8 cellular contexts compared by ENCODE assay signal in genomic region chr12:117857632-117858274, GRCh38.
DNase-seq lines count a peak whose midpoint lies in the region; ATAC-seq and TF ChIP-seq lines count a peak whose summit lies in the region.

No MANE protein-coding gene starts in this region.

- no peak overlapping the region for H3K27ac Mint-ChIP-seq in type B pancreatic cell

- no peaks in the 10 kb centered on the region for H3K36me3 Mint-ChIP-seq in type B pancreatic cell

- intact Hi-C loops in colonic mucosa (cut with DNase I): no loop called here

- no peak overlapping the region for H3K4me3 ChIP-seq in colonic mucosa

- TF ChIP-seq CTCF in colonic mucosa (IDR thresholded peaks at IDR 0.05) (peak; percentile 49), type B pancreatic cell (conservative IDR thresholded peaks at IDR 0.05) (peak; percentile 72)

- no peak overlapping the region for H3K9ac ChIP-seq in colonic mucosa (ENCODE audit: low read depth in 2 of 2, low read length in 2 of 2)

- no peak overlapping the region for H3K27ac ChIP-seq in colonic mucosa

- H3K27me3 ChIP-seq in colonic mucosa: no peaks in the 10 kb centered on the region

- H3K4me1 ChIP-seq in colonic mucosa: no peaks in the 10 kb centered on the region

- ATAC-seq in GM19324 (IDR thresholded peaks at IDR 0.05; ENCODE audit: low FRiP score, unreplicated experiment): no peak

- H3K27me3 Mint-ChIP-seq in type B pancreatic cell: peaks cover 2% of the 10 kb centered on the region

- no peak overlapping the region for H3K4me3 Mint-ChIP-seq in type B pancreatic cell

- peaks cover 4% of the 10 kb centered on the region for H3K4me1 Mint-ChIP-seq in type B pancreatic cell (ENCODE audit: unreplicated experiment)

- DNase-seq in NCI-H2171 treated with DMSO at 0.1 percent for 48 hours (lab: John Stamatoyannopoulos, UW): peak; percentile 59
- no peak for DNase-seq in NCI-H2171 (lab: John Stamatoyannopoulos, UW)
- peak; percentile 47 for DNase-seq in M059J (ENCODE audit: low read depth)
- DNase-seq in activated CD4-positive, CD25-positive, alpha-beta regulatory T cell treated with anti-CD3 and anti-CD28 coated beads, Interleukin-2, amount 50 U/mL, for 16 hours (ENCODE audit: low read depth, low spot score): peak; percentile 15
- peak; percentile 58 for DNase-seq in colonic mucosa
- DNase-seq in myocyte (ENCODE audit: low read depth): peak; percentile 34
- no peak for DNase-seq in type B pancreatic cell (ENCODE audit: extremely low spot score, unreplicated experiment)

- no peaks in the 10 kb centered on the region for H3K36me3 ChIP-seq in colonic mucosa

- H3K9me3 Mint-ChIP-seq in type B pancreatic cell: no peaks in the 10 kb centered on the region

- no peaks in the 10 kb centered on the region for H3K9me3 ChIP-seq in colonic mucosa

Comparison
In these comparisons a context has a peak if more than half of its experiments do, and no peak if none do; other contexts are left out.
1. DNase-seq: peak in NCI-H2171 treated with DMSO at 0.1 percent for 48 hours (single experiment), M059J (single experiment), activated CD4-positive, CD25-positive, alpha-beta regulatory T cell treated with anti-CD3 and anti-CD28 coated beads, Interleukin-2, amount 50 U/mL, for 16 hours (single experiment), colonic mucosa (single experiment) and myocyte (single experiment); none in NCI-H2171 (single experiment) and type B pancreatic cell (single experiment).